In genomic region chr12:4303750-4304149, GRCh38 we compare ENCODE assay signal across 15 cellular contexts. TPM values are rescaled to one million over a fixed set of nuclear protein-coding genes. Genes with fewer than 3 reads are reported as not detected.
DNase-seq lines count a peak whose midpoint lies in the region; ATAC-seq and TF ChIP-seq lines count a peak whose summit lies in the region.
"Had no signal": no experiment of that assay in that cellular context is flagged by ENCODE, and none has a peak within 500 bp of the region (broad histone marks: within the 10 kb centered on the region; RNA-seq: fewer than 3 reads in every experiment).

No MANE protein-coding gene starts in this region.

- no peaks in the 10 kb centered on the region for H3K27me3 Mint-ChIP-seq in activated CD8-positive, alpha-beta T cell treated with anti-CD3 and anti-CD28 coated beads, Interleukin-2, amount 10 ng/mL, durations not matched to agents 7 days and 5 days (ENCODE audit: low read depth)

- no peaks in the 10 kb centered on the region for H3K9me3 Mint-ChIP-seq in activated CD8-positive, alpha-beta T cell treated with anti-CD3 and anti-CD28 coated beads, Interleukin-2, amount 10 ng/mL, durations not matched to agents 7 days and 5 days (ENCODE audit: insufficient read depth)

- H3K4me3 Mint-ChIP-seq in activated CD8-positive, alpha-beta T cell treated with anti-CD3 and anti-CD28 coated beads, Interleukin-2, amount 10 ng/mL, durations not matched to agents 7 days and 5 days: no peak overlapping the region

- DNase-seq in NCI-H2171 treated with DMSO at 0.1 percent for 48 hours (lab: John Stamatoyannopoulos, UW) (peak; percentile 65), NCI-H2171 (lab: John Stamatoyannopoulos, UW) (no peak), left ventricle myocardium inferior (no peak), sciatic nerve (ENCODE audit: low spot score) (no peak), aorta (no peak), putamen (ENCODE audit: low spot score) (no peak)
- no peak for DNase-seq in activated CD8-positive, alpha-beta T cell treated with anti-CD3 and anti-CD28 coated beads, Interleukin-2, amount 10 ng/mL, durations not matched to agents 7 days and 5 days
- no peak for DNase-seq in activated CD4-positive, alpha-beta T cell treated with anti-CD3 and anti-CD28 coated beads, Interleukin-2, amount 50 U/mL, for 1 hour
- DNase-seq: gastrocnemius medialis, islet precursor cell, NCI-H1930, retina, SIG-M5, T1000 had no signal

- intact Hi-C loops in left ventricle myocardium inferior (cut with micrococcal nuclease) (no loop called here), sciatic nerve (cut with DNase I) (no loop called here), aorta (cut with DNase I) (loop anchor here in 1 of 2 donors (10.0 kb wide), 1 partner anchor 231 kb away; the partner anchor contains the start of gene RAD51AP1)

- WGBS in aorta, 2 donors: 79 to 81% methylated on average over 3 of the region's 3 CpGs

- TF ChIP-seq CTCF in left ventricle myocardium inferior (IDR thresholded peaks at IDR 0.05; ENCODE audit: borderline replicate concordance): no peak

- peaks cover 95% of the 10 kb centered on the region for H3K36me3 Mint-ChIP-seq in activated CD8-positive, alpha-beta T cell treated with anti-CD3 and anti-CD28 coated beads, Interleukin-2, amount 10 ng/mL, durations not matched to agents 7 days and 5 days (ENCODE audit: low read depth)

- H3K9me3 ChIP-seq in left ventricle myocardium inferior (replicated peaks): no peaks in the 10 kb centered on the region
- no peaks in the 10 kb centered on the region for H3K9me3 ChIP-seq in aorta (ENCODE audit: control insufficient read depth, low read length)
- H3K9me3 ChIP-seq: gastrocnemius medialis had no signal

- no peak overlapping the region for H3K27ac Mint-ChIP-seq in activated CD8-positive, alpha-beta T cell treated with anti-CD3 and anti-CD28 coated beads, Interleukin-2, amount 10 ng/mL, durations not matched to agents 7 days and 5 days

- H3K4me1 ChIP-seq in left ventricle myocardium inferior (peaks cover 86% of the 10 kb centered on the region), aorta (ENCODE audit: control insufficient read depth in 1 of 2, insufficient read depth in 2 of 2, low read length in 2 of 2) (no peaks in the 10 kb centered on the region)

- POLR2A ChIA-PET in activated CD8-positive, alpha-beta T cell treated with anti-CD3 and anti-CD28 coated beads, Interleukin-2, amount 10 ng/mL, durations not matched to agents 7 days and 5 days (lab: Charles Lee): interaction anchor here (1.0 to 1.4 kb wide), 2 partner anchors 9 to 11 kb away, joined by 3 read pairs; no protein-coding TSS in a partner anchor

- H3K27me3 ChIP-seq in left ventricle myocardium inferior (ENCODE audit: low read depth) (no peaks in the 10 kb centered on the region), aorta (ENCODE audit: control insufficient read depth in 1 of 2, insufficient read depth in 2 of 2, low read length in 1 of 2) (no peaks in the 10 kb centered on the region)
- H3K27me3 ChIP-seq: gastrocnemius medialis had no signal

- H3K4me3 ChIP-seq in left ventricle myocardium inferior: no peak overlapping the region
- no peak overlapping the region for H3K4me3 ChIP-seq in aorta (ENCODE audit: low read length in 2 of 2)
- H3K4me3 ChIP-seq: gastrocnemius medialis had no signal

- CTCF ChIA-PET in activated CD8-positive, alpha-beta T cell treated with anti-CD3 and anti-CD28 coated beads, Interleukin-2, amount 10 ng/mL, durations not matched to agents 7 days and 5 days (lab: Charles Lee): interaction anchor here (0.9 to 1.5 kb wide), 4 partner anchors 11 to 418 kb away, joined by 3 to 4 read pairs (median 4); no protein-coding TSS in a partner anchor

- peak; percentile 19 for ATAC-seq in activated CD8-positive, alpha-beta T cell treated with anti-CD3 and anti-CD28 coated beads, Interleukin-2, amount 10 ng/mL, durations not matched to agents 7 days and 5 days
- ATAC-seq in sciatic nerve: peak; percentile 19
- ATAC-seq in aorta (ENCODE audit: low FRiP score): no peak
- ATAC-seq: gastrocnemius medialis had no signal

- peak overlapping the region; percentile 72 for H3K27ac ChIP-seq in left ventricle myocardium inferior (replicated peaks)
- H3K27ac ChIP-seq in aorta (ENCODE audit: low read depth in 1 of 2, low read length in 2 of 2): no peak overlapping the region
- H3K27ac ChIP-seq: gastrocnemius medialis had no signal

- peaks cover 24% of the 10 kb centered on the region for H3K36me3 ChIP-seq in left ventricle myocardium inferior
- H3K36me3 ChIP-seq in aorta (ENCODE audit: control insufficient read depth in 1 of 2, insufficient read depth in 2 of 2, low read length in 1 of 2): peaks cover 3% of the 10 kb centered on the region in 2 donors
- H3K36me3 ChIP-seq: gastrocnemius medialis had no signal

- H3K4me1 Mint-ChIP-seq in activated CD8-positive, alpha-beta T cell treated with anti-CD3 and anti-CD28 coated beads, Interleukin-2, amount 10 ng/mL, durations not matched to agents 7 days and 5 days (ENCODE audit: low read depth): peaks cover 9% of the 10 kb centered on the region

RNA-seq across cellular contexts. Expression of gene TIGAR, which starts 17.3 kb away (rescaled TPM):
- total RNA-seq in activated CD8-positive, alpha-beta T cell treated with anti-CD3 and anti-CD28 coated beads, Interleukin-2, amount 10 ng/mL, durations not matched to agents 7 days and 5 days: 10 to 100 TPM; 14.7 to 15.8 TPM
- total RNA-seq in left ventricle myocardium inferior: 13.6 TPM
- total RNA-seq in sciatic nerve: 7.9 TPM
- 10 to 100 TPM in 1 of 2 donors, 1 to 10 TPM in 1; 7.2 to 10.5 TPM for total RNA-seq in aorta
- 1 to 10 TPM; 2.9 to 4.6 TPM for polyA plus RNA-seq in aorta

RNA-seq across cellular contexts. Expression of gene CCND2, which starts 30.2 kb away (rescaled TPM):
- total RNA-seq in activated CD8-positive, alpha-beta T cell treated with anti-CD3 and anti-CD28 coated beads, Interleukin-2, amount 10 ng/mL, durations not matched to agents 7 days and 5 days: 100 to 1,000 TPM; 572 to 592 TPM
- total RNA-seq in left ventricle myocardium inferior: 283 TPM
- total RNA-seq in sciatic nerve: 130 TPM
- 100 to 1,000 TPM; 135 to 170 TPM for total RNA-seq in aorta
- polyA plus RNA-seq in aorta: 10 to 100 TPM; 17.1 to 18.9 TPM
- total RNA-seq: A172 had no signal
